ENCODE assay signal across 8 cellular contexts in genomic region chr1:23524716-23525401, GRCh38. TPM values are rescaled to one million over a fixed set of nuclear protein-coding genes. Genes with fewer than 3 reads are reported as not detected.
A peak's percentile ranks its signal among the peaks of the same experiment; 100 is the strongest.
DNase-seq lines count a peak whose midpoint lies in the region; ATAC-seq, FAIRE-seq and TF ChIP-seq lines count a peak whose summit lies in the region.

No MANE protein-coding gene starts in this region.

- no peak overlapping the region for H3K4me3 ChIP-seq in K562
- no peak overlapping the region for H3K4me3 ChIP-seq in transverse colon
- H3K4me3 ChIP-seq in testis: no peak overlapping the region

- H3K27me3 ChIP-seq in K562 (ENCODE audit: control insufficient read depth in 2 of 2, insufficient read depth in 2 of 2, low read length in 2 of 2) (no peaks in the 10 kb centered on the region), transverse colon (no peaks in the 10 kb centered on the region), testis (no peaks in the 10 kb centered on the region)

- intact Hi-C loops in K562 (cut with micrococcal nuclease): no loop called here
- intact Hi-C loops in transverse colon (cut with DNase I; ENCODE audit: low total_unique reads): no loop called here
- intact Hi-C loops in testis (cut with DNase I; ENCODE audit: low total_unique reads): no loop called here

- no peaks in the 10 kb centered on the region for H3K9me3 ChIP-seq in K562 (replicated peaks; ENCODE audit: control insufficient read depth, insufficient read depth, low read depth, low read length)
- H3K9me3 ChIP-seq in transverse colon: no peaks in the 10 kb centered on the region
- no peaks in the 10 kb centered on the region for H3K9me3 ChIP-seq in testis

- no peak overlapping the region for H3K4me3 Mint-ChIP-seq in mesothelial cell of epicardium

- no peak overlapping the region for H3K27ac Mint-ChIP-seq in mesothelial cell of epicardium

- no peaks in the 10 kb centered on the region for H3K9me3 Mint-ChIP-seq in mesothelial cell of epicardium

- no peak overlapping the region for H3K4me2 ChIP-seq in K562 (ENCODE audit: insufficient read depth, low read length)

- no peak for ATAC-seq in K562

- POLR2A ChIA-PET in K562 (lab: Yijun Ruan, JAX): interaction anchor here (0.9 to 7.0 kb wide), 8 partner anchors 8 to 167 kb away, joined by 3 to 65 read pairs (median 4); partner anchors contain the start of gene RPL11

- CTCF ChIA-PET in K562 (lab: Yijun Ruan, JAX; ENCODE audit: low intra/inter-chr PET ratio): no interaction called here

- TF ChIP-seq EP300 in K562 (IDR thresholded peaks at IDR 0.05; ENCODE audit: low read length) (no peak), transverse colon (IDR thresholded peaks at IDR 0.05; ENCODE audit: low read depth) (peak; percentile 28)

- H3K27ac ChIP-seq in K562 (ENCODE audit: extremely low read depth, low read depth, low read length) (no peak overlapping the region), transverse colon (peak overlapping the region; percentile 87 to 90 (median 88)), testis (no peak overlapping the region)

- no TSS peak for BruUV-seq in K562 (replicated peaks; lab: Mats Ljungman, UMichigan)

- peak overlapping the region in 1 of 2 experiments; percentile 63; a peak in 2 of 4 replicates for H3K9ac ChIP-seq in K562 (ENCODE audit: insufficient read depth in 1 of 2, low read depth in 2 of 2, low read length in 2 of 2)

- WGBS in K562 (ENCODE audit: insufficient coverage, low coverage, missing lambda C conversion rate): 60% methylated on average over 7 of the region's 9 CpGs
- 23% methylated on average over 7 of the region's 9 CpGs; no CpG with 5 or more reads in 1 of the 2 donors for WGBS in transverse colon (ENCODE audit: low coverage in 1 of 2), 2 donors
- 53 to 67% methylated on average over 2 to 9 of the region's 9 CpGs for WGBS in testis, 2 donors

- no peak overlapping the region for H2AFZ ChIP-seq in K562 (ENCODE audit: low read depth, low read length)

- H3K9me1 ChIP-seq in K562 (ENCODE audit: control insufficient read depth, insufficient read depth, low read length): peaks cover 19% of the 10 kb centered on the region

- peaks cover 67% of the 10 kb centered on the region for H3K36me3 ChIP-seq in K562 (ENCODE audit: control insufficient read depth, insufficient read depth, low read length)
- H3K36me3 ChIP-seq in transverse colon: no peaks in the 10 kb centered on the region
- no peaks in the 10 kb centered on the region for H3K36me3 ChIP-seq in testis (ENCODE audit: low read depth, missing control alignments)

- H3K36me3 Mint-ChIP-seq in mesothelial cell of epicardium: peaks cover 4% of the 10 kb centered on the region

- no peak for FAIRE-seq in K562 (lab: Jason Lieb, UNC)

- H3K4me1 ChIP-seq in K562 (replicated peaks in 1 of 2; ENCODE audit: control insufficient read depth in 2 of 2, insufficient read depth in 2 of 2, low read length in 2 of 2) (peaks cover 40 to 46% of the 10 kb centered on the region in 2 experiments), transverse colon (peaks cover 38 to 62% (median 57%) of the 10 kb centered on the region in 4 donors), testis (peaks cover 19% of the 10 kb centered on the region)

- H3K79me2 ChIP-seq in K562 (ENCODE audit: control insufficient read depth, insufficient read depth, low read length): peaks cover 53% of the 10 kb centered on the region

- peaks cover 31% of the 10 kb centered on the region for H4K20me1 ChIP-seq in K562 (replicated peaks; ENCODE audit: control insufficient read depth, insufficient read depth, low read length)

- TF ChIP-seq POLR2A in K562 (conservative IDR thresholded peaks at IDR 0.05): no peak
- peak; percentile 61 for TF ChIP-seq POLR2A in transverse colon (IDR thresholded peaks at IDR 0.05)
- no peak for TF ChIP-seq POLR2A in testis (IDR thresholded peaks at IDR 0.05)

- no peaks in the 10 kb centered on the region for H3K27me3 Mint-ChIP-seq in mesothelial cell of epicardium (ENCODE audit: low read depth)

- no peak for TF ChIP-seq CTCF in K562 (IDR thresholded peaks at IDR 0.05 in 2 of 3, conservative IDR thresholded peaks at IDR 0.05 in 1 of 3; ENCODE audit: insufficient read depth in 2 of 3, low read depth in 1 of 3, low read length in 3 of 3)
- no peak for TF ChIP-seq CTCF in transverse colon (IDR thresholded peaks at IDR 0.05)
- no peak for TF ChIP-seq CTCF in testis (IDR thresholded peaks at IDR 0.05)
- no peak for TF ChIP-seq CTCF in mesothelial cell of epicardium (IDR thresholded peaks at IDR 0.05; ENCODE audit: unreplicated experiment)

- no peak for TF ChIP-seq RAD21 in K562 (CRISPR knock-in tag; conservative IDR thresholded peaks at IDR 0.05 in 1 of 2, IDR thresholded peaks at IDR 0.05 in 1 of 2)

- in situ Hi-C loops in K562 (cut with MboI): no loop called here
- in situ Hi-C loops in transverse colon (cut with MboI; ENCODE audit: low pct_ligation_motif_present in 1 of 4, low pct_unique_long_range_greater_than_20kb in 1 of 4, low sequenced_read_pairs in 3 of 4): no loop called here

- peak; percentile 34 for DNase-seq in stimulated activated CD4-positive, alpha-beta T cell treated with anti-CD3 and anti-CD28 coated beads, Interleukin-15, amount 100 ng/mL, for 24 hours
- no peak for DNase-seq in stimulated activated CD4-positive, alpha-beta T cell treated with anti-CD3 and anti-CD28 coated beads, Interleukin-12 subunit alpha, Interleukin-12 subunit beta, amount 100 ng/mL, for 4 hours
- peak; percentile 59 for DNase-seq in NCI-H524 treated with DMSO at 0.1 percent for 48 hours (lab: John Stamatoyannopoulos, UW)
- peak in 2 of 4 experiments; percentile 60 to 65 for DNase-seq in K562 (ENCODE audit: extremely low read depth in 1 of 4, low spot score in 3 of 4)
- peak; percentile 92 for DNase-seq in transverse colon
- DNase-seq in cortex of kidney (lab: John Stamatoyannopoulos, UW): no peak
- DNase-seq in testis: no peak
- DNase-seq in mesothelial cell of epicardium (ENCODE audit: low spot score in 2 of 2, unreplicated experiment in 2 of 2): no peak

- peaks cover 14% of the 10 kb centered on the region for H3K4me1 Mint-ChIP-seq in mesothelial cell of epicardium

RNA-seq across cellular contexts. Expression of gene E2F2, which starts 6.2 kb away (rescaled TPM):
- 29.6 and 39.0 TPM in 2 replicates for total RNA-seq in K562 (2011; cell fraction: chromatin; rRNA removed; ENCODE audit: low replicate concordance)
- 13.2 and 15.8 TPM in 2 replicates for total RNA-seq in K562 (2011; cell fraction: nucleolus; rRNA removed)
- 21.7 and 23.2 TPM in 2 replicates for total RNA-seq in K562 (2011; cell fraction: nucleoplasm; rRNA removed)
- total RNA-seq in K562 (2014; rRNA removed) (14.9 and 19.9 TPM in 2 replicates), K562 (2014; rRNA removed; fragmentation: Illumina TruSeq; extraction: Trizol) (11.0 and 11.4 TPM in 2 replicates), K562 (2015; rRNA removed; fragmentation: Illumina TruSeq; extraction: Trizol) (11.7 and 12.0 TPM in 2 replicates), K562 (2021) (22.5 and 25.3 TPM in 2 replicates), transverse colon (10 to 100 TPM in 2 of 4 donors, 1 to 10 TPM in 2; 6.7 to 11.6 (median 8.9) TPM), testis (1 to 10 TPM; 4.2 to 6.6 TPM), mesothelial cell of epicardium (4.2 to 5.7 TPM (median 4.8 TPM) in 3 replicates)
- polyA plus RNA-seq in K562 (2011; rRNA removed) (3.1 and 4.2 TPM in 2 replicates), K562 (2014; fragmentation: Illumina TruSeq; extraction: Trizol) (14.3 and 16.1 TPM in 2 replicates), K562 (2014; fragmentation: Nextera tagmentation; extraction: Ambion mirVana) (1 to 10 TPM; 3.8 to 4.0 TPM), K562 (2014; rRNA removed) (10.1 and 10.3 TPM in 2 replicates), testis (ENCODE audit: insufficient read depth, low read depth, low replicate concordance) (4.8 TPM)
- polyA plus RNA-seq in K562 (2011; cell fraction: cytosol; rRNA removed): 3.0 and 3.9 TPM in 2 replicates
- 8.1 and 9.2 TPM in 2 replicates for polyA plus RNA-seq in K562 (2011; cell fraction: nucleus; rRNA removed)
- 9.2 and 10.2 TPM in 2 replicates for polyA plus RNA-seq in K562 (2012)
- 3.5 and 4.7 TPM in 2 replicates for polyA minus RNA-seq in K562 (2011; rRNA and poly(A)+ RNA removed)
- 5.8 and 6.5 TPM in 2 replicates for polyA minus RNA-seq in K562 (2011; cell fraction: cytosol; rRNA and poly(A)+ RNA removed)
- 5.1 and 8.9 TPM in 2 replicates for polyA minus RNA-seq in K562 (2011; cell fraction: nucleus; rRNA and poly(A)+ RNA removed)

RNA-seq across cellular contexts. Expression of gene ID3, which starts 34.4 kb away (rescaled TPM):
- 41.1 and 121 TPM in 2 replicates for total RNA-seq in K562 (2011; cell fraction: chromatin; rRNA removed; ENCODE audit: low replicate concordance)
- total RNA-seq in K562 (2011; cell fraction: nucleolus; rRNA removed): 126 and 137 TPM in 2 replicates
- total RNA-seq in K562 (2011; cell fraction: nucleoplasm; rRNA removed): 87.5 and 98.1 TPM in 2 replicates
- total RNA-seq in K562 (2014; rRNA removed): 50.9 and 59.4 TPM in 2 replicates
- total RNA-seq in K562 (2014; rRNA removed; fragmentation: Illumina TruSeq; extraction: Trizol): 12.6 and 17.2 TPM in 2 replicates
- 17.7 and 20.4 TPM in 2 replicates for total RNA-seq in K562 (2015; rRNA removed; fragmentation: Illumina TruSeq; extraction: Trizol)
- total RNA-seq in K562 (2021): 42.2 and 44.8 TPM in 2 replicates
- 28.6 and 59.8 TPM in 2 replicates for polyA plus RNA-seq in K562 (2011; rRNA removed)
- polyA plus RNA-seq in K562 (2011; cell fraction: cytosol; rRNA removed): 78.3 and 218 TPM in 2 replicates
- polyA plus RNA-seq in K562 (2011; cell fraction: nucleus; rRNA removed): 52.1 and 90.3 TPM in 2 replicates
- polyA plus RNA-seq in K562 (2012): 63.0 and 66.6 TPM in 2 replicates
- polyA plus RNA-seq in K562 (2014; fragmentation: Illumina TruSeq; extraction: Trizol): 23.5 and 30.8 TPM in 2 replicates
- polyA plus RNA-seq in K562 (2014; fragmentation: Nextera tagmentation; extraction: Ambion mirVana): 10 to 100 TPM in 1 of 2 experiments, 1 to 10 TPM in 1; 6.8 to 13.2 TPM
- 44.4 and 54.2 TPM in 2 replicates for polyA plus RNA-seq in K562 (2014; rRNA removed)
- polyA minus RNA-seq in K562 (2011; rRNA and poly(A)+ RNA removed): 9.7 and 17.8 TPM in 2 replicates
- 23.9 and 44.6 TPM in 2 replicates for polyA minus RNA-seq in K562 (2011; cell fraction: cytosol; rRNA and poly(A)+ RNA removed)
- polyA minus RNA-seq in K562 (2011; cell fraction: nucleus; rRNA and poly(A)+ RNA removed): 65.3 and 68.1 TPM in 2 replicates
- total RNA-seq in transverse colon: 100 to 1,000 TPM; 174 to 363 (median 253) TPM
- 10 to 100 TPM; 27.2 to 34.5 TPM for total RNA-seq in testis
- 24.5 TPM for polyA plus RNA-seq in testis (ENCODE audit: insufficient read depth, low read depth, low replicate concordance)
- 456 to 487 TPM (median 468 TPM) in 3 replicates for total RNA-seq in mesothelial cell of epicardium

RNA-seq across cellular contexts. Expression of gene ASAP3, which starts 40.9 kb away (rescaled TPM):
- total RNA-seq in K562 (2011; cell fraction: chromatin; rRNA removed; ENCODE audit: low replicate concordance): 34.4 and 65.3 TPM in 2 replicates
- total RNA-seq in K562 (2011; cell fraction: nucleolus; rRNA removed): 32.2 and 34.5 TPM in 2 replicates
- total RNA-seq in K562 (2011; cell fraction: nucleoplasm; rRNA removed): 33.9 and 40.0 TPM in 2 replicates
- total RNA-seq in K562 (2014; rRNA removed): 19.0 and 23.0 TPM in 2 replicates
- 14.3 and 14.8 TPM in 2 replicates for total RNA-seq in K562 (2014; rRNA removed; fragmentation: Illumina TruSeq; extraction: Trizol)
- 15.7 and 17.4 TPM in 2 replicates for total RNA-seq in K562 (2015; rRNA removed; fragmentation: Illumina TruSeq; extraction: Trizol)
- 27.6 and 31.2 TPM in 2 replicates for total RNA-seq in K562 (2021)
- polyA plus RNA-seq in K562 (2011; rRNA removed): 16.1 and 25.4 TPM in 2 replicates
- polyA plus RNA-seq in K562 (2011; cell fraction: cytosol; rRNA removed): 17.1 and 17.2 TPM in 2 replicates
- 63.8 and 76.4 TPM in 2 replicates for polyA plus RNA-seq in K562 (2011; cell fraction: nucleus; rRNA removed)
- 17.6 and 38.9 TPM in 2 replicates for polyA plus RNA-seq in K562 (2012)
- polyA plus RNA-seq in K562 (2014; fragmentation: Illumina TruSeq; extraction: Trizol): 21.3 and 22.3 TPM in 2 replicates
- 1 to 10 TPM; 1.7 to 2.8 TPM for polyA plus RNA-seq in K562 (2014; fragmentation: Nextera tagmentation; extraction: Ambion mirVana)
- polyA plus RNA-seq in K562 (2014; rRNA removed): 17.9 and 20.3 TPM in 2 replicates
- polyA minus RNA-seq in K562 (2011; rRNA and poly(A)+ RNA removed): 16.7 and 24.0 TPM in 2 replicates
- polyA minus RNA-seq in K562 (2011; cell fraction: cytosol; rRNA and poly(A)+ RNA removed): 15.0 TPM in 2 replicates
- polyA minus RNA-seq in K562 (2011; cell fraction: nucleus; rRNA and poly(A)+ RNA removed): 10.9 and 21.7 TPM in 2 replicates
- total RNA-seq in transverse colon: 10 to 100 TPM; 38.2 to 62.9 (median 48.3) TPM
- total RNA-seq in testis: 10 to 100 TPM; 43.1 to 48.0 TPM
- polyA plus RNA-seq in testis (ENCODE audit: insufficient read depth, low read depth, low replicate concordance): 34.1 TPM
- 87.7 to 96.6 TPM (median 95.8 TPM) in 3 replicates for total RNA-seq in mesothelial cell of epicardium

Comparison
In these comparisons a context has a peak if more than half of its experiments do, and no peak if none do; other contexts are left out.
1. DNase-seq: peak in stimulated activated CD4-positive, alpha-beta T cell treated with anti-CD3 and anti-CD28 coated beads, Interleukin-15, amount 100 ng/mL, for 24 hours (single experiment), NCI-H524 treated with DMSO at 0.1 percent for 48 hours (single experiment) and transverse colon (single experiment); none in stimulated activated CD4-positive, alpha-beta T cell treated with anti-CD3 and anti-CD28 coated beads, Interleukin-12 subunit alpha, Interleukin-12 subunit beta, amount 100 ng/mL, for 4 hours (single experiment), cortex of kidney (single experiment), testis (single experiment) and mesothelial cell of epicardium (0 of 2).
2. H3K27ac ChIP-seq: peak in transverse colon (4 of 4); none in K562 (single experiment) and testis (0 of 2).